Comparison of ENCODE assay signal across 8 cellular contexts in the genomic region with DNA sequence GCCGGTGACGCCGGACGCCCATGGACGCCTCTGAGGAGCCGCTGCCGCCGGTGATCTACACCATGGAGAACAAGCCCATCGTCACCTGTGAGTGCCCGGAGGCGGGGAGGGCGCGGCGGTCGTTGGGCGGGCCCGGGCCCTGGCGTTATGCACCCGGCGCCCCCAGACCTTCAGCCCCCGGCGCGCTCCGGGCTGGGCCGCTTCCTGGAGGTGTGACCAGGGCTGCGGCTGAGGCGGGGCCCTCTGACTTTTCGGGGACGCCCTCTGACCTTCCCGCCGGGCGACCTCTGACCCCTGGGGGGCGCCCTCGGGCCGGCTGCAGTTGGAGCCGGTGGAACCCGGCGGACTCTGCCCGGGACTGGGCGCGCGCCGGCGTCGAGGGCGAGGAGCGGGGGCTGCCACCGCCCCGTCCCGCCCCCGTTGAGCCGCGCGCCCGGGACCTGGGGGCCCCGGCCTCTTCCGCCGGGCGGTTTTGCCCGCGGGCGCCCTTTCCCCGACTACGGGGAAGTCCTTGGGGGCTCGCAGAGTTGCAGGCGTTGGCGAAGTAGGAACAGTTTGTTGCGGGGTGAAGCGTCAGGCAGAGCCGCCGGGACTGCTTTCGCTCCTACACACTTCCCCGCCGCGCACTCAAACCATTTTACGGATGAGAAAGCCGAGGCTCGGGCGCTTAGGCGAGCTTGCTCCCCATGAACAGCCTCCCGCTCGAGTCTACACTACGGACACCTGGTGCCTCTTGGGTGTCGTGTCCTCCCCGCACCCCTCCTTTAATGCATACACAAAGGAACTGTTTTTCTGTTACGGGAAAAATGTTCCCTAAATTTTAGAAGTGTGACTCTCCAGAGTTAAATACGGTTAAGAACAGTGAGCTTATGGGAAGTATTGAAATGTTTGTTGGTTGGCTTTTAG. TPM values are rescaled to one million over a fixed set of nuclear protein-coding genes. Genes with fewer than 3 reads are reported as not detected.
DNase-seq lines count a peak whose midpoint lies in the region; TF ChIP-seq lines count a peak whose summit lies in the region.

No MANE protein-coding gene starts in this region.

- H3K27ac Mint-ChIP-seq in HFFc6 = peak overlapping the region; percentile 86

- no peaks in the 10 kb centered on the region for H3K9me3 ChIP-seq in liver (ENCODE audit: control insufficient read depth in 4 of 4, low read length in 3 of 4)

- peak overlapping the region; percentile 95 for H3K4me3 Mint-ChIP-seq in HFFc6

- no peak for DNase-seq in HFFc6
- peak; percentile 89 for DNase-seq in NB4 (ENCODE audit: low read depth)
- DNase-seq in activated CD4-positive, alpha-beta T cell treated with anti-CD3 and anti-CD28 coated beads for 24 hours (ENCODE audit: low read depth in 2 of 2) = peak; percentile 73 to 77
- DNase-seq in choroid plexus epithelial cell (ENCODE audit: low read depth) = peak; percentile 42
- peak; percentile 81 for DNase-seq in stimulated activated CD4-positive, alpha-beta T cell treated with anti-CD3 and anti-CD28 coated beads, Interleukin-4, amount 100 ng/mL, for 24 hours
- DNase-seq in amniotic stem cell (lab: John Stamatoyannopoulos, UW) = no peak

- no peaks in the 10 kb centered on the region for H3K27me3 ChIP-seq in liver (ENCODE audit: control insufficient read depth in 4 of 4, insufficient read depth in 4 of 4, low read length in 3 of 4)

- no peak for TF ChIP-seq POLR2A in NB4 (IDR thresholded peaks at IDR 0.05; ENCODE audit: extremely low read depth, insufficient read length)

- no peaks in the 10 kb centered on the region; the same call in 1 of the 2 replicates for H3K27me3 Mint-ChIP-seq in HFFc6 (ENCODE audit: insufficient read depth)

- H3K27ac ChIP-seq in liver (ENCODE audit: low read depth in 1 of 2, low read length in 2 of 2) = peak overlapping the region; percentile 65 to 89

- no peak for TF ChIP-seq RAD21 in liver (IDR thresholded peaks at IDR 0.05)

- peak; percentile 58 for TF ChIP-seq CTCF in GM12874 (IDR thresholded peaks at IDR 0.05; ENCODE audit: insufficient read depth, low read depth, low read length)
- peak; percentile 40 for TF ChIP-seq CTCF in HFFc6 (IDR thresholded peaks at IDR 0.05)
- no peak for TF ChIP-seq CTCF in NB4 (IDR thresholded peaks at IDR 0.05; ENCODE audit: low read depth, low read length)
- no peak for TF ChIP-seq CTCF in choroid plexus epithelial cell (conservative IDR thresholded peaks at IDR 0.05; ENCODE audit: low read depth, low read length)
- no peak for TF ChIP-seq CTCF in liver (IDR thresholded peaks at IDR 0.05; ENCODE audit: low read depth, low read length, missing input control)

- H3K36me3 Mint-ChIP-seq in HFFc6 (ENCODE audit: low read depth) = peaks cover under 1% of the 10 kb centered on the region; the same call in 1 of the 2 replicates

- H3K4me1 ChIP-seq in liver (ENCODE audit: control insufficient read depth in 4 of 4, insufficient read depth in 4 of 4, low read length in 3 of 4) = peaks cover 8 to 35% (median 34%) of the 10 kb centered on the region in 4 donors

- peaks cover 58% of the 10 kb centered on the region for H3K4me1 Mint-ChIP-seq in HFFc6 (ENCODE audit: low read depth)

- peak overlapping the region; percentile 82 for H3K4me3 ChIP-seq in NB4 (ENCODE audit: low read depth, low read length)
- H3K4me3 ChIP-seq in choroid plexus epithelial cell (ENCODE audit: low read depth, low read length) = peak overlapping the region; percentile 84
- peak overlapping the region; percentile 75 to 100 (median 83) for H3K4me3 ChIP-seq in liver (ENCODE audit: low read depth in 1 of 3, low read length in 3 of 3)

- H3K9ac ChIP-seq in liver (ENCODE audit: low read depth in 1 of 2, low read length in 2 of 2) = peak overlapping the region; percentile 83 to 89

- no peaks in the 10 kb centered on the region for H3K9me3 Mint-ChIP-seq in HFFc6

- WGBS in liver = under 1% methylated on average over 87 of the region's 87 CpGs

- no peaks in the 10 kb centered on the region for H3K36me3 ChIP-seq in liver (ENCODE audit: control insufficient read depth in 4 of 4, insufficient read depth in 3 of 4, low read depth in 1 of 4, low read length in 3 of 4)

TF ChIP-seq in liver, 16 proteins besides CTCF, POLR2A, EP300 and RAD21:
- no peak for TF ChIP-seq MAX (IDR thresholded peaks at IDR 0.05)
- TF ChIP-seq HNF4G (IDR thresholded peaks at IDR 0.05) = no peak
- no peak for TF ChIP-seq TAF1 (conservative IDR thresholded peaks at IDR 0.05)
- peak; percentile 70 to 81 for TF ChIP-seq HNF4A (conservative IDR thresholded peaks at IDR 0.05)
- TF ChIP-seq RXRA (IDR thresholded peaks at IDR 0.05) = peak; percentile 13 to 22
- TF ChIP-seq NR2F2 (IDR thresholded peaks at IDR 0.05) = peak; percentile 79
- TF ChIP-seq EGR1 (IDR thresholded peaks at IDR 0.05; ENCODE audit: low read depth in 2 of 2) = no peak
- TF ChIP-seq FOXA1 (IDR thresholded peaks at IDR 0.05) = no peak
- TF ChIP-seq GABPA (IDR thresholded peaks at IDR 0.05 in 1 of 2, conservative IDR thresholded peaks at IDR 0.05 in 1 of 2) = peak in 1 of 2 donors; percentile 6

RNA-seq across cellular contexts. Expression of gene TRAPPC10, which starts 0.6 kb away (rescaled TPM):
- 10 to 100 TPM; 24.1 to 29.4 (median 27.7) TPM for total RNA-seq in HFFc6 (2021; fragmentation: NEBNext Ultra II Directional; extraction: Animal tissue kit (Norgen Biotek cat#: 25700))
- 10 to 100 TPM; 16.6 to 24.9 TPM for total RNA-seq in liver
- 1 to 10 TPM; 4.9 to 7.2 TPM for polyA plus RNA-seq in liver

Comparison
In these comparisons a context has a peak if more than half of its experiments do, and no peak if none do; other contexts are left out.
1. CTCF ChIP-seq: peak in GM12874 (single experiment) and HFFc6 (single experiment); none in NB4 (single experiment), choroid plexus epithelial cell (single experiment) and liver (single experiment).
2. DNase-seq: peak in NB4 (single experiment), activated CD4-positive, alpha-beta T cell treated with anti-CD3 and anti-CD28 coated beads for 24 hours (2 of 2), choroid plexus epithelial cell (single experiment) and stimulated activated CD4-positive, alpha-beta T cell treated with anti-CD3 and anti-CD28 coated beads, Interleukin-4, amount 100 ng/mL, for 24 hours (single experiment); none in HFFc6 (single experiment) and amniotic stem cell (single experiment).
3. Peak in every context shown above with its lines, with median percentiles within 50 percentile points of each other: H3K4me3 ChIP-seq.